3 cellular contexts compared by ENCODE assay signal in the genomic region with DNA sequence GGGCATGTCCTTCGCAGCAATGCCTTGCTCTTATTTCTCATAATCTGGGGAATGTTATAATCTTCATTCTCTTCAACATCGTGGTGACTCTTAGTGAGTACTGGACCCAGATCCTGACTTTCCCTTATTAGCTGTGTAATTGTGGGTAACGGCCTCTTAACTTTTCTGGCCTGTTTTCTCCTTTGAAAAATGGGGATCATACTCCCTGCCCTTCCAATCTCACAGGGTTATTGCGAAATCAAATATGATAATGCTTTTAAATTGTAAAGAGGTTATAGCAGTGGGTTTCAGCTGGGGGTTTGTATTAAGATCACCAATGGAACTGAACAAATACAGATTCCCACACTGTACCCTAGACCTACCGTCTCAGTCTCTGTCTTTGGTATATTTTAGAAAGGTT.
TF ChIP-seq lines count a peak whose summit lies in the region.

No MANE protein-coding gene starts in this region.

TF ChIP-seq in IMR-90, 13 proteins besides CTCF, POLR2A, EP300 and RAD21:
- TF ChIP-seq MXI1 (IDR thresholded peaks at IDR 0.05; ENCODE audit: borderline replicate concordance, low read depth, low read length) (no peak), RFX5 (IDR thresholded peaks at IDR 0.05; ENCODE audit: low read depth, low read length) (no peak), ELK1 (IDR thresholded peaks at IDR 0.05; ENCODE audit: borderline replicate concordance, low read depth, low read length) (no peak), RCOR1 (IDR thresholded peaks at IDR 0.05; ENCODE audit: insufficient replicate concordance, low read length) (no peak), MAFK (IDR thresholded peaks at IDR 0.05; ENCODE audit: low read depth, low read length) (no peak), CHD1 (IDR thresholded peaks at IDR 0.05; ENCODE audit: low read depth, low read length) (no peak), CEBPB (IDR thresholded peaks at IDR 0.05; ENCODE audit: low read depth, low read length) (peak; percentile 92)
- TF ChIP-seq, protein P1, sequence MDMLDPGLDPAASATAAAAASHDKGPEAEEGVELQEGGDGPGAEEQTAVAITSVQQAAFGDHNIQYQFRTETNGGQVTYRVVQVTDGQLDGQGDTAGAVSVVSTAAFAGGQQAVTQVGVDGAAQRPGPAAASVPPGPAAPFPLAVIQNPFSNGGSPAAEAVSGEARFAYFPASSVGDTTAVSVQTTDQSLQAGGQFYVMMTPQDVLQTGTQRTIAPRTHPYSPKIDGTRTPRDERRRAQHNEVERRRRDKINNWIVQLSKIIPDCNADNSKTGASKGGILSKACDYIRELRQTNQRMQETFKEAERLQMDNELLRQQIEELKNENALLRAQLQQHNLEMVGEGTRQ (IDR thresholded peaks at IDR 0.05; ENCODE audit: low read depth, low read length) = no peak

TF ChIP-seq in Ishikawa, 13 proteins besides CTCF, POLR2A, EP300 and RAD21:
- no peak for TF ChIP-seq FOXM1 (IDR thresholded peaks at IDR 0.05; ENCODE audit: borderline replicate concordance, low read depth)
- no peak for TF ChIP-seq REST (IDR thresholded peaks at IDR 0.05; ENCODE audit: low read depth)
- 0 out of 2 replicates have a peak, but pooled peaks have one; percentile 59 for TF ChIP-seq CEBPB (IDR thresholded peaks at IDR 0.05)

TF ChIP-seq in H1, 55 proteins besides CTCF, POLR2A, EP300 and RAD21:
- TF ChIP-seq CEBPB (IDR thresholded peaks at IDR 0.05; ENCODE audit: low read depth, low read length) (peak; percentile 68; the same call in 1 of the 2 replicates), CTBP2 (IDR thresholded peaks at IDR 0.05; ENCODE audit: borderline replicate concordance, insufficient read depth, insufficient read length, low read length) (no peak)
